In genomic region chr12:2825133-2825532, GRCh38 we compare ENCODE assay signal across 2 cellular contexts.
TF ChIP-seq lines count a peak whose summit lies in the region.

No MANE protein-coding gene starts in this region.

TF ChIP-seq in GM23338, 12 proteins besides CTCF, POLR2A, EP300 and RAD21 (continued from another document):
- TF ChIP-seq JUNB (IDR thresholded peaks at IDR 0.05; ENCODE audit: unreplicated experiment) (no peak), REST (IDR thresholded peaks at IDR 0.05; ENCODE audit: unreplicated experiment) (no peak), EZH2 (IDR thresholded peaks at IDR 0.05; ENCODE audit: low read depth, unreplicated experiment) (no peak), ZNF462 (CRISPR knock-in tag; IDR thresholded peaks at IDR 0.05) (no peak), ZNF331 (CRISPR knock-in tag; IDR thresholded peaks at IDR 0.05; ENCODE audit: low read depth) (no peak), ETS1 (IDR thresholded peaks at IDR 0.05) (no peak), NANOG (IDR thresholded peaks at IDR 0.05; ENCODE audit: borderline replicate concordance) (no peak), ZNF114 (CRISPR knock-in tag; IDR thresholded peaks at IDR 0.05) (no peak), EZH2phosphoT487 (IDR thresholded peaks at IDR 0.05; ENCODE audit: unreplicated experiment) (no peak)

TF ChIP-seq in WTC11, 78 proteins besides CTCF, POLR2A, EP300 and RAD21:
- TF ChIP-seq ZMAT4 (CRISPR knock-in tag; IDR thresholded peaks at IDR 0.05) (no peak), TEAD1 (CRISPR knock-in tag; IDR thresholded peaks at IDR 0.05) (no peak), USF1 (CRISPR knock-in tag; IDR thresholded peaks at IDR 0.05) (no peak), PRDM15 (CRISPR knock-in tag; IDR thresholded peaks at IDR 0.05) (no peak), STAT6 (CRISPR knock-in tag; conservative IDR thresholded peaks at IDR 0.05; ENCODE audit: low read depth) (no peak), SMAD4 (CRISPR knock-in tag; IDR thresholded peaks at IDR 0.05) (no peak), PREB (CRISPR knock-in tag; IDR thresholded peaks at IDR 0.05; ENCODE audit: borderline replicate concordance) (no peak), ATF1 (CRISPR knock-in tag; IDR thresholded peaks at IDR 0.05) (no peak), NR1H2 (CRISPR knock-in tag; IDR thresholded peaks at IDR 0.05) (no peak), GTF2I (CRISPR knock-in tag; conservative IDR thresholded peaks at IDR 0.05) (no peak), ZBTB43 (CRISPR knock-in tag; IDR thresholded peaks at IDR 0.05) (no peak), CREB1 (CRISPR knock-in tag; IDR thresholded peaks at IDR 0.05) (no peak), NR3C1 (CRISPR knock-in tag; conservative IDR thresholded peaks at IDR 0.05; ENCODE audit: low read depth) (no peak), NFYB (CRISPR knock-in tag; conservative IDR thresholded peaks at IDR 0.05; ENCODE audit: low read depth) (no peak), ZBTB21 (CRISPR knock-in tag; IDR thresholded peaks at IDR 0.05; ENCODE audit: borderline replicate concordance) (no peak), FOXP4 (CRISPR knock-in tag; IDR thresholded peaks at IDR 0.05) (no peak), E2F1 (CRISPR knock-in tag; IDR thresholded peaks at IDR 0.05) (no peak)
